In the genomic region with DNA sequence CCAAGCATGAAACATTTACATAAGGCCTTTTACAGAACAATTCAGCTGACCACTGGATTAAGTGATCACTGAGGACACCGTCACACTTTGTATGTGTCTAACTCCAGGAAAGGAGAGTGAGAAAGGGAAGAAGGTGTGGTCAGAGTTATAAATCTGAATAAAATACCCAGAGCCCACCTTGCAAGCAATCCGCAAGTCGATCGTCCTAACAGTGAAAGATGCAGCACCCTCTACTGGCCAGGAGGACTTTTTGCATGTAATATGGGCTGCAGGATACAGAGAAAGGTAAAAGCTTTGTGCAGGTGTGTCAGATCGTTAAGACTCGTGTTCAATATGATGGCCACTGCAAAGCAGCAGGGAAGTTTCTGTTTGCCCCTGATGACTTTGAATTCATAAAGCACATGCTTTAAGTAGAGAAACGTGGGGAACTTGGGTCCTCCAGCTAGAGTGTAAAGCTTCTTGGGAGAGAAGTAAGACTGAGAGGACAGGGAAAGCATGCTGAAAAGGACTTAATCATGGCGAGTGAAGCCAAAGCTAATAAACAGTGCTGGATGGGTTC, we compare ENCODE assay signal across 13 cellular contexts.
A peak's percentile ranks its signal among the peaks of the same experiment; 100 is the strongest.
DNase-seq lines count a peak whose midpoint lies in the region; ATAC-seq and TF ChIP-seq lines count a peak whose summit lies in the region.
"Had no signal": no experiment of that assay in that cellular context is flagged by ENCODE, and none has a peak within 500 bp of the region (broad histone marks: within the 10 kb centered on the region; RNA-seq: fewer than 3 reads in every experiment).

No MANE protein-coding gene starts in this region.

- no peaks in the 10 kb centered on the region for H3K36me3 Mint-ChIP-seq in endothelial cell (ENCODE audit: low read depth, unreplicated experiment)

- H3K27ac Mint-ChIP-seq in endothelial cell (ENCODE audit: unreplicated experiment), result no peak overlapping the region
- H3K27ac Mint-ChIP-seq: activated T-cell treated with anti-CD3 and anti-CD28 coated beads, Interleukin-2, amount 50 U/mL, for 24 hours had no signal

- no peak overlapping the region for H3K4me3 Mint-ChIP-seq in endothelial cell (ENCODE audit: unreplicated experiment)
- H3K4me3 Mint-ChIP-seq: activated T-cell treated with anti-CD3 and anti-CD28 coated beads, Interleukin-2, amount 50 U/mL, for 24 hours had no signal

- TF ChIP-seq CTCF in NB4 (IDR thresholded peaks at IDR 0.05; ENCODE audit: low read depth, low read length) (peak; percentile 68), endothelial cell (IDR thresholded peaks at IDR 0.05; ENCODE audit: unreplicated experiment) (peak; percentile 39), thoracic aorta (IDR thresholded peaks at IDR 0.05) (no peak)

- peaks cover 5 to 23% of the 10 kb centered on the region in 2 donors for H3K4me1 ChIP-seq in thoracic aorta (ENCODE audit: control insufficient read depth in 1 of 2, low read depth in 2 of 2)

- DNase-seq in activated T-cell treated with anti-CD3 and anti-CD28 coated beads, Interleukin-2, amount 50 U/mL, for 48 hours, result peak; percentile 41 to 45
- DNase-seq in activated T-cell treated with anti-CD3 and anti-CD28 coated beads, Interleukin-2, amount 50 U/mL, for 1 hour, result no peak
- peak; percentile 30 for DNase-seq in NB4 (ENCODE audit: low read depth)
- DNase-seq in endothelial cell (ENCODE audit: low spot score), result no peak
- DNase-seq in thoracic aorta (ENCODE audit: low spot score), result no peak
- no peak for DNase-seq in caudate nucleus (lab: John Stamatoyannopoulos, UW)
- DNase-seq in T1000 (lab: John Stamatoyannopoulos, UW), result no peak
- DNase-seq: activated T-cell treated with anti-CD3 and anti-CD28 coated beads, Interleukin-2, amount 50 U/mL, for 24 hours; dorsolateral prefrontal cortex; kidney glomerular epithelial cell had no signal

- no peaks in the 10 kb centered on the region for H3K9me3 ChIP-seq in thoracic aorta

- no peaks in the 10 kb centered on the region for H3K4me1 Mint-ChIP-seq in endothelial cell (ENCODE audit: unreplicated experiment)

- H3K36me3 ChIP-seq in thoracic aorta, result no peaks in the 10 kb centered on the region
- H3K36me3 ChIP-seq: BLaER1 treated with 17β-estradiol and CSF1 and Interleukin-3, amounts not matched to agents 10 nM and 100 nM; SJCRH30 had no signal

- ATAC-seq in thoracic aorta (ENCODE audit: insufficient number of reproducible peaks, low FRiP score, low read depth), result no peak
- ATAC-seq in GM21529 (IDR thresholded peaks at IDR 0.05; ENCODE audit: unreplicated experiment), result no peak

- H3K27me3 Mint-ChIP-seq in endothelial cell (ENCODE audit: unreplicated experiment), result peaks cover 2% of the 10 kb centered on the region
- H3K27me3 Mint-ChIP-seq: activated T-cell treated with anti-CD3 and anti-CD28 coated beads, Interleukin-2, amount 50 U/mL, for 24 hours had no signal

- H3K27ac ChIP-seq in thoracic aorta (peak overlapping the region; percentile 18 to 20), caudate nucleus (ENCODE audit: low read depth, low read length) (no peak overlapping the region)
- H3K27ac ChIP-seq: BLaER1 treated with 17β-estradiol and CSF1 and Interleukin-3, amounts not matched to agents 10 nM and 100 nM; dorsolateral prefrontal cortex; SJCRH30 had no signal

- TF ChIP-seq POLR2A in NB4 (IDR thresholded peaks at IDR 0.05; ENCODE audit: extremely low read depth, insufficient read length), result no peak

- no peak overlapping the region for H3K4me3 ChIP-seq in NB4 (ENCODE audit: low read depth, low read length)
- peak overlapping the region; percentile 13 for H3K4me3 ChIP-seq in thoracic aorta
- H3K4me3 ChIP-seq: BLaER1 treated with 17β-estradiol and CSF1 and Interleukin-3, amounts not matched to agents 10 nM and 100 nM; dorsolateral prefrontal cortex; SJCRH30 had no signal

- H3K27me3 ChIP-seq in thoracic aorta (replicated peaks; ENCODE audit: insufficient read depth), result no peaks in the 10 kb centered on the region
- H3K27me3 ChIP-seq: BLaER1 treated with 17β-estradiol and CSF1 and Interleukin-3, amounts not matched to agents 10 nM and 100 nM; dorsolateral prefrontal cortex; SJCRH30 had no signal

- H3K9me3 Mint-ChIP-seq in endothelial cell (ENCODE audit: unreplicated experiment), result no peaks in the 10 kb centered on the region

Comparison
In these comparisons a context has a peak if more than half of its experiments do, and no peak if none do; other contexts are left out.
1. DNase-seq: peak in activated T-cell treated with anti-CD3 and anti-CD28 coated beads, Interleukin-2, amount 50 U/mL, for 48 hours (2 of 2) and NB4 (single experiment); none in activated T-cell treated with anti-CD3 and anti-CD28 coated beads, Interleukin-2, amount 50 U/mL, for 1 hour (single experiment), endothelial cell (single experiment), thoracic aorta (single experiment), caudate nucleus (0 of 61) and T1000 (single experiment).